In genomic region chr19:55663846-55664536, GRCh38 we compare ENCODE assay signal across 25 cellular contexts. TPM values are rescaled to one million over a fixed set of nuclear protein-coding genes. Genes with fewer than 3 reads are reported as not detected.
DNase-seq lines count a peak whose midpoint lies in the region; ATAC-seq, FAIRE-seq and TF ChIP-seq lines count a peak whose summit lies in the region.
"Had no signal": no experiment of that assay in that cellular context is flagged by ENCODE, and none has a peak within 500 bp of the region (broad histone marks: within the 10 kb centered on the region; RNA-seq: fewer than 3 reads in every experiment).

No MANE protein-coding gene starts in this region.

- TF ChIP-seq CTCF in CD14-positive monocyte (IDR thresholded peaks at IDR 0.05) (no peak), kidney (IDR thresholded peaks at IDR 0.05; ENCODE audit: borderline replicate concordance, extremely low read depth, insufficient read depth) (no peak)

- peaks cover 4 to 6% of the 10 kb centered on the region in 2 donors for H3K4me1 ChIP-seq in kidney (ENCODE audit: control insufficient read depth in 1 of 2, insufficient read depth in 1 of 2, low read depth in 1 of 2, low read length in 2 of 2)
- H3K4me1 ChIP-seq: BE2C had no signal

- H3K9me3 Mint-ChIP-seq in activated CD4-positive, alpha-beta T cell treated with anti-CD3 and anti-CD28 coated beads for 36 hours (ENCODE audit: low read depth), result no peaks in the 10 kb centered on the region
- H3K9me3 Mint-ChIP-seq in CD14-positive monocyte, result no peaks in the 10 kb centered on the region
- no peaks in the 10 kb centered on the region for H3K9me3 Mint-ChIP-seq in activated T-helper 17 cell treated with anti-CD3 and anti-CD28 coated beads, Interleukin-2, amount 50 U/mL, for 72 hours
- H3K9me3 Mint-ChIP-seq: H9 had no signal

- intact Hi-C loops in activated CD4-positive, alpha-beta T cell treated with anti-CD3 and anti-CD28 coated beads for 36 hours (cut with DNase I, micrococcal nuclease), result no loop called here
- intact Hi-C loops in CD14-positive monocyte (cut with micrococcal nuclease) (no loop called here), kidney (cut with DNase I) (no loop called here)

- POLR2A ChIA-PET in activated CD4-positive, alpha-beta T cell treated with anti-CD3 and anti-CD28 coated beads for 36 hours (lab: Charles Lee), result no interaction called here

- H3K36me3 ChIP-seq in kidney (ENCODE audit: control insufficient read depth in 1 of 2, insufficient read depth in 2 of 2, low read length in 2 of 2), result peaks cover 43 to 74% of the 10 kb centered on the region in 2 donors

- H3K9ac ChIP-seq in kidney (ENCODE audit: low read length in 2 of 2), result no peak overlapping the region

- H3K27ac Mint-ChIP-seq in activated CD4-positive, alpha-beta T cell treated with anti-CD3 and anti-CD28 coated beads for 36 hours, result peak overlapping the region; percentile 26
- H3K27ac Mint-ChIP-seq in CD14-positive monocyte, result peak overlapping the region in 4 of 7 donors; percentile 32 to 77 (median 61)
- H3K27ac Mint-ChIP-seq in activated T-helper 17 cell treated with anti-CD3 and anti-CD28 coated beads, Interleukin-2, amount 50 U/mL, for 72 hours, result peak overlapping the region; percentile 11
- H3K27ac Mint-ChIP-seq: GM23338, H9 had no signal

- H3K27me3 Mint-ChIP-seq in activated CD4-positive, alpha-beta T cell treated with anti-CD3 and anti-CD28 coated beads for 36 hours, result no peaks in the 10 kb centered on the region
- H3K27me3 Mint-ChIP-seq in CD14-positive monocyte (ENCODE audit: low read depth in 3 of 3), result no peaks in the 10 kb centered on the region
- H3K27me3 Mint-ChIP-seq in activated T-helper 17 cell treated with anti-CD3 and anti-CD28 coated beads, Interleukin-2, amount 50 U/mL, for 72 hours, result no peaks in the 10 kb centered on the region

- H3K36me3 Mint-ChIP-seq in activated CD4-positive, alpha-beta T cell treated with anti-CD3 and anti-CD28 coated beads for 36 hours (ENCODE audit: low read depth), result peaks cover 57% of the 10 kb centered on the region
- peaks cover 78 to 96% of the 10 kb centered on the region in 2 donors for H3K36me3 Mint-ChIP-seq in CD14-positive monocyte
- peaks cover 100% of the 10 kb centered on the region for H3K36me3 Mint-ChIP-seq in activated T-helper 17 cell treated with anti-CD3 and anti-CD28 coated beads, Interleukin-2, amount 50 U/mL, for 72 hours (ENCODE audit: low read depth)

- CTCF ChIA-PET in activated CD4-positive, alpha-beta T cell treated with anti-CD3 and anti-CD28 coated beads for 36 hours (lab: Charles Lee), result interaction anchor here (1.5 kb wide), 1 partner anchor 9 kb away, joined by 5 read pairs; the partner anchor contains the start of gene U2AF2

- no peak for DNase-seq in activated CD4-positive, alpha-beta T cell treated with anti-CD3 and anti-CD28 coated beads for 36 hours
- no peak for DNase-seq in activated CD4-positive, alpha-beta T cell treated with anti-CD3 and anti-CD28 coated beads for 4 hours
- DNase-seq in CD14-positive monocyte (ENCODE audit: low spot score) (no peak), kidney (peak; percentile 61), NCI-H2227 treated with DMSO at 0.1 percent for 48 hours (lab: John Stamatoyannopoulos, UW) (no peak), occipital lobe (lab: John Stamatoyannopoulos, UW) (no peak), RKO (ENCODE audit: low spot score) (no peak)
- DNase-seq: BE2C, DMS153, DND-41, H9, Karpas-422, NCI-H1092, NCI-H1417 treated with DMSO at 0.1 percent for 48 hours, NCI-H1694 treated with DMSO at 0.1 percent for 48 hours, NCI-H2081, NCI-H226, NCI-H510A, NCI-H69, Peyer's patch, SIG-M5 had no signal

- ATAC-seq in activated CD4-positive, alpha-beta T cell treated with anti-CD3 and anti-CD28 coated beads for 36 hours, result no peak
- no peak for ATAC-seq in activated T-helper 17 cell treated with anti-CD3 and anti-CD28 coated beads, Interleukin-2, amount 50 U/mL, for 72 hours (replicated peaks)
- ATAC-seq: GM23338 had no signal

- no peaks in the 10 kb centered on the region for H3K9me3 ChIP-seq in kidney (ENCODE audit: control insufficient read depth in 1 of 2, low read length in 2 of 2)
- H3K9me3 ChIP-seq: BE2C, Peyer's patch had no signal

- no peak for FAIRE-seq in kidney (lab: Jason Lieb, UNC)

- H3K4me3 Mint-ChIP-seq in activated CD4-positive, alpha-beta T cell treated with anti-CD3 and anti-CD28 coated beads for 36 hours, result no peak overlapping the region
- no peak overlapping the region for H3K4me3 Mint-ChIP-seq in CD14-positive monocyte
- H3K4me3 Mint-ChIP-seq in activated T-helper 17 cell treated with anti-CD3 and anti-CD28 coated beads, Interleukin-2, amount 50 U/mL, for 72 hours, result no peak overlapping the region
- H3K4me3 Mint-ChIP-seq: GM23338, H9 had no signal

- peaks cover 17% of the 10 kb centered on the region for H3K4me1 Mint-ChIP-seq in activated CD4-positive, alpha-beta T cell treated with anti-CD3 and anti-CD28 coated beads for 36 hours
- peaks cover 5% of the 10 kb centered on the region for H3K4me1 Mint-ChIP-seq in CD14-positive monocyte
- peaks cover 18% of the 10 kb centered on the region for H3K4me1 Mint-ChIP-seq in activated T-helper 17 cell treated with anti-CD3 and anti-CD28 coated beads, Interleukin-2, amount 50 U/mL, for 72 hours

- no peak overlapping the region for H3K27ac ChIP-seq in kidney (ENCODE audit: low read depth in 2 of 2, low read length in 2 of 2)
- H3K27ac ChIP-seq: 22Rv1, Peyer's patch, SK-N-MC had no signal

- no peak overlapping the region for H3K4me3 ChIP-seq in kidney (ENCODE audit: low read length in 2 of 2)
- H3K4me3 ChIP-seq: GM23338, Peyer's patch, SK-N-MC had no signal

RNA-seq across cellular contexts. Expression of gene U2AF2, which starts 9.2 kb away (rescaled TPM):
- 100 to 1,000 TPM; 252 to 292 TPM for total RNA-seq in activated CD4-positive, alpha-beta T cell treated with anti-CD3 and anti-CD28 coated beads for 36 hours
- 1 to 10 TPM; 5.3 to 5.4 TPM for polyA plus RNA-seq in CD14-positive monocyte
- total RNA-seq in activated T-helper 17 cell treated with anti-CD3 and anti-CD28 coated beads, Interleukin-2, amount 50 U/mL, for 72 hours, result 100 to 1,000 TPM; 254 to 333 TPM
- 161 TPM for total RNA-seq in kidney
- polyA plus RNA-seq in kidney (ENCODE audit: insufficient read depth, low read depth, low replicate concordance), result 54.8 TPM
- 65.8 TPM for total RNA-seq in occipital lobe

RNA-seq across cellular contexts. Expression of gene EPN1, which starts 11.0 kb away (rescaled TPM):
- 10 to 100 TPM; 32.5 to 37.1 TPM for total RNA-seq in activated CD4-positive, alpha-beta T cell treated with anti-CD3 and anti-CD28 coated beads for 36 hours
- 10 to 100 TPM; 18.7 to 19.2 TPM for polyA plus RNA-seq in CD14-positive monocyte
- 10 to 100 TPM; 29.2 to 45.1 TPM for total RNA-seq in activated T-helper 17 cell treated with anti-CD3 and anti-CD28 coated beads, Interleukin-2, amount 50 U/mL, for 72 hours
- total RNA-seq in kidney, result 145 TPM
- polyA plus RNA-seq in kidney (ENCODE audit: insufficient read depth, low read depth, low replicate concordance), result 138 TPM
- 20.7 TPM for total RNA-seq in occipital lobe

RNA-seq across cellular contexts. Expression of gene CCDC106, which starts 16.0 kb away (rescaled TPM):
- 1 to 10 TPM; 6.2 to 6.3 TPM for total RNA-seq in activated CD4-positive, alpha-beta T cell treated with anti-CD3 and anti-CD28 coated beads for 36 hours
- polyA plus RNA-seq in CD14-positive monocyte (1 to 10 TPM in 1 of 2 donors, under 1 TPM in 1; 0.74 to 1.2 TPM), kidney (ENCODE audit: insufficient read depth, low read depth, low replicate concordance) (51.9 TPM)
- total RNA-seq in activated T-helper 17 cell treated with anti-CD3 and anti-CD28 coated beads, Interleukin-2, amount 50 U/mL, for 72 hours, result 1 to 10 TPM; 2.4 to 2.6 TPM
- total RNA-seq in kidney (22.7 TPM), occipital lobe (7.8 TPM)

RNA-seq across cellular contexts. Expression of gene ZNF581, which starts 20.5 kb away (rescaled TPM):
- 10 to 100 TPM; 18.9 to 26.9 TPM for total RNA-seq in activated CD4-positive, alpha-beta T cell treated with anti-CD3 and anti-CD28 coated beads for 36 hours
- polyA plus RNA-seq in CD14-positive monocyte, result 10 to 100 TPM; 29.4 to 31.6 TPM
- 10 to 100 TPM; 26.4 to 35.6 TPM for total RNA-seq in activated T-helper 17 cell treated with anti-CD3 and anti-CD28 coated beads, Interleukin-2, amount 50 U/mL, for 72 hours
- total RNA-seq in kidney, result 23.6 TPM
- polyA plus RNA-seq in kidney (ENCODE audit: insufficient read depth, low read depth, low replicate concordance), result 22.0 TPM
- total RNA-seq in occipital lobe, result 5.6 TPM

RNA-seq across cellular contexts. Expression of gene ZNF580, which starts 23.2 kb away (rescaled TPM):
- 10 to 100 TPM; 24.2 to 35.6 TPM for total RNA-seq in activated CD4-positive, alpha-beta T cell treated with anti-CD3 and anti-CD28 coated beads for 36 hours
- polyA plus RNA-seq in CD14-positive monocyte, result 10 to 100 TPM in 1 of 2 donors, 1 to 10 TPM in 1; 9.7 to 10.7 TPM
- total RNA-seq in activated T-helper 17 cell treated with anti-CD3 and anti-CD28 coated beads, Interleukin-2, amount 50 U/mL, for 72 hours, result 10 to 100 TPM; 21.9 to 22.2 TPM
- 56.8 TPM for total RNA-seq in kidney
- polyA plus RNA-seq in kidney (ENCODE audit: insufficient read depth, low read depth, low replicate concordance), result 47.0 TPM
- total RNA-seq in occipital lobe, result 4.8 TPM

Comparison
In these comparisons a context has a peak if more than half of its experiments do, and no peak if none do; other contexts are left out.
1. H3K27ac Mint-ChIP-seq: peak in every context shown above with its lines; median percentile 61 in CD14-positive monocyte; 26 in activated CD4-positive, alpha-beta T cell treated with anti-CD3 and anti-CD28 coated beads for 36 hours; 11 in activated T-helper 17 cell treated with anti-CD3 and anti-CD28 coated beads, Interleukin-2, amount 50 U/mL, for 72 hours.